2 cellular contexts compared by ENCODE assay signal in genomic region chr1:147647796-147648633, GRCh38.
TF ChIP-seq lines count a peak whose summit lies in the region.

No MANE protein-coding gene starts in this region.

TF ChIP-seq in H1, 55 proteins besides CTCF, POLR2A, EP300 and RAD21:
- TF ChIP-seq ATF3 (IDR thresholded peaks at IDR 0.05; ENCODE audit: insufficient read depth, low read depth, low read length), result no peak
- no peak for TF ChIP-seq SP4 (IDR thresholded peaks at IDR 0.05; ENCODE audit: low read length)
- TF ChIP-seq HDAC2 (IDR thresholded peaks at IDR 0.05; ENCODE audit: borderline replicate concordance in 1 of 2, low read depth in 2 of 2, low read length in 2 of 2), result no peak
- no peak for TF ChIP-seq BACH1 (IDR thresholded peaks at IDR 0.05; ENCODE audit: low read length)
- TF ChIP-seq ATF2 (IDR thresholded peaks at IDR 0.05; ENCODE audit: low read length), result no peak
- no peak for TF ChIP-seq MAX (IDR thresholded peaks at IDR 0.05)
- no peak for TF ChIP-seq JUN (IDR thresholded peaks at IDR 0.05; ENCODE audit: low read depth, low read length)
- TF ChIP-seq RBBP5 (IDR thresholded peaks at IDR 0.05; ENCODE audit: borderline replicate concordance, low read depth, low read length), result no peak
- TF ChIP-seq MAFK (IDR thresholded peaks at IDR 0.05; ENCODE audit: low read depth, low read length), result no peak
- no peak for TF ChIP-seq TAF7 (optimal IDR thresholded peaks at IDR 0.05; ENCODE audit: borderline replicate concordance, low read depth, low read length)
- no peak for TF ChIP-seq RNF2 (IDR thresholded peaks at IDR 0.05; ENCODE audit: borderline replicate concordance, low read depth, low read length, missing control alignments, poor library complexity, severe bottlenecking)
- no peak for TF ChIP-seq CHD1 (IDR thresholded peaks at IDR 0.05; ENCODE audit: low read depth, low read length)
- TF ChIP-seq POLR2AphosphoS5 (IDR thresholded peaks at IDR 0.05; ENCODE audit: low read depth, low read length), result no peak

TF ChIP-seq in SK-N-SH, 30 proteins besides CTCF, POLR2A, EP300 and RAD21:
- TF ChIP-seq MEF2A (IDR thresholded peaks at IDR 0.05; ENCODE audit: borderline replicate concordance, low read depth), result no peak
- no peak for TF ChIP-seq IRF3 (IDR thresholded peaks at IDR 0.05; ENCODE audit: low read depth, low read length)
- no peak for TF ChIP-seq RXRA (IDR thresholded peaks at IDR 0.05; ENCODE audit: borderline replicate concordance, low read depth)
- no peak for TF ChIP-seq MXI1 (IDR thresholded peaks at IDR 0.05; ENCODE audit: low read depth, low read length)
- no peak for TF ChIP-seq MAX (IDR thresholded peaks at IDR 0.05; ENCODE audit: low read depth)
- TF ChIP-seq NRF1 (IDR thresholded peaks at IDR 0.05; ENCODE audit: low read depth, low read length), result no peak
- TF ChIP-seq SIN3A (IDR thresholded peaks at IDR 0.05; ENCODE audit: borderline replicate concordance, low read depth, low read length), result no peak
- no peak for TF ChIP-seq PBX3 (IDR thresholded peaks at IDR 0.05)
- no peak for TF ChIP-seq ZBTB33 (IDR thresholded peaks at IDR 0.05; ENCODE audit: borderline replicate concordance, low read depth)
- TF ChIP-seq USF1 (IDR thresholded peaks at IDR 0.05; ENCODE audit: borderline replicate concordance, low read depth), result no peak
- TF ChIP-seq EZH2phosphoT487 (IDR thresholded peaks at IDR 0.05; ENCODE audit: borderline replicate concordance, low read depth), result no peak
- no peak for TF ChIP-seq USF2 (IDR thresholded peaks at IDR 0.05; ENCODE audit: borderline replicate concordance, low read depth, low read length)
- no peak for TF ChIP-seq JUND (IDR thresholded peaks at IDR 0.05)
